Comparison of ENCODE assay signal across 18 cellular contexts in genomic region chr16:84821728-84822676, GRCh38. TPM values are rescaled to one million over a fixed set of nuclear protein-coding genes. Genes with fewer than 3 reads are reported as not detected.
DNase-seq lines count a peak whose midpoint lies in the region; ATAC-seq, FAIRE-seq and TF ChIP-seq lines count a peak whose summit lies in the region.
"Had no signal": no experiment of that assay in that cellular context is flagged by ENCODE, and none has a peak within 500 bp of the region (broad histone marks: within the 10 kb centered on the region; RNA-seq: fewer than 3 reads in every experiment).

No MANE protein-coding gene starts in this region.

- POLR2A ChIA-PET in GM12878 (lab: Charles Lee) = no interaction called here

- no peak for TF ChIP-seq RAD21 in GM12878 (IDR thresholded peaks at IDR 0.05; ENCODE audit: insufficient read depth, low read depth, low read length)

- no peak for TF ChIP-seq EP300 in GM12878 (IDR thresholded peaks at IDR 0.05; ENCODE audit: borderline replicate concordance in 1 of 2, control insufficient read depth in 1 of 2, low read depth in 2 of 2, low read length in 2 of 2)

- H3K9me3 ChIP-seq in GM12878 (replicated peaks; ENCODE audit: control insufficient read depth, insufficient read depth, low read length) = no peaks in the 10 kb centered on the region; the same call in 2 of the 3 replicates
- H3K9me3 ChIP-seq in parathyroid adenoma (ENCODE audit: control insufficient read depth, low read length) = no peaks in the 10 kb centered on the region
- H3K9me3 ChIP-seq: mucosa of descending colon had no signal

- no peaks in the 10 kb centered on the region for H4K20me1 ChIP-seq in GM12878 (ENCODE audit: control insufficient read depth, insufficient read depth)

- H3K4me3 ChIP-seq in GM12878 = no peak overlapping the region
- H3K4me3 ChIP-seq in fibroblast of villous mesenchyme (ENCODE audit: low read depth, low read length) = peak overlapping the region; percentile 96
- no peak overlapping the region for H3K4me3 ChIP-seq in parathyroid adenoma (ENCODE audit: low read depth, low read length)
- peak overlapping the region; percentile 61 for H3K4me3 ChIP-seq in urinary bladder (ENCODE audit: low read depth, low read length)

- H3K4me1 ChIP-seq in GM12878 (ENCODE audit: control insufficient read depth, insufficient read depth, low read length) (no peaks in the 10 kb centered on the region), parathyroid adenoma (no peaks in the 10 kb centered on the region), urinary bladder (ENCODE audit: insufficient read depth) (no peaks in the 10 kb centered on the region)

- in situ Hi-C loops in GM12878 (cut with MboI) = no loop called here

- CTCF ChIA-PET in GM12878 (lab: Yijun Ruan, JAX) = interaction anchor here (1.0 kb wide), 1 partner anchor 66 kb away, joined by 3 read pairs; no protein-coding TSS in a partner anchor

- H3K79me2 ChIP-seq in GM12878 (ENCODE audit: control insufficient read depth, insufficient read depth, low read length) (no peaks in the 10 kb centered on the region), parathyroid adenoma (no peaks in the 10 kb centered on the region)

- TF ChIP-seq CTCF in GM12878 (IDR thresholded peaks at IDR 0.05 in 2 of 3, conservative IDR thresholded peaks at IDR 0.05 in 1 of 3; ENCODE audit: control insufficient read depth in 2 of 3, extremely low read depth in 1 of 3, insufficient read depth in 1 of 3, low read depth in 3 of 3, low read length in 3 of 3) (no peak), fibroblast of villous mesenchyme (IDR thresholded peaks at IDR 0.05; ENCODE audit: insufficient read depth, low read depth, low read length) (no peak), parathyroid adenoma (IDR thresholded peaks at IDR 0.05) (no peak)

- DNase-seq in GM12878 (ENCODE audit: low read depth, low spot score) = no peak
- peak; percentile 90 for DNase-seq in fibroblast of villous mesenchyme (ENCODE audit: low read depth)
- no peak for DNase-seq in D341Med (ENCODE audit: low spot score)
- DNase-seq in NCI-H2029 (lab: John Stamatoyannopoulos, UW) = no peak
- DNase-seq: activated CD4-positive, alpha-beta T cell treated with anti-CD3 and anti-CD28 coated beads, Interleukin-2, amount 50 U/mL, for 4 hours; activated gamma-delta T cell treated with Interleukin-2 at 50 U/mL for 16 hours; cortex of kidney; DMS 273 treated with DMSO at 0.1 percent for 48 hours; H7; hippocampal formation; NCI-H187 treated with DMSO at 0.1 percent for 48 hours; T-helper 17 cell had no signal

- no peak for FAIRE-seq in GM12878 (lab: Jason Lieb, UNC)
- FAIRE-seq: GM12892 had no signal

- no peak overlapping the region for H3K9ac ChIP-seq in GM12878 (ENCODE audit: control insufficient read depth, insufficient read depth, low read length)
- no peak overlapping the region for H3K9ac ChIP-seq in parathyroid adenoma

- H2AFZ ChIP-seq in GM12878 (ENCODE audit: control insufficient read depth, low read depth, low read length) (no peak overlapping the region), parathyroid adenoma (no peak overlapping the region)

- intact Hi-C loops in GM12878 (cut with micrococcal nuclease; ENCODE audit: unreplicated experiment) = no loop called here

- H3K27me3 ChIP-seq in GM12878 (replicated peaks in 1 of 2; ENCODE audit: control insufficient read depth in 2 of 2, insufficient read depth in 2 of 2, low read length in 1 of 2) (peaks cover 8 to 11% of the 10 kb centered on the region in 2 experiments; a peak in 3 of 4 replicates), parathyroid adenoma (ENCODE audit: control insufficient read depth, insufficient read depth, low read length) (no peaks in the 10 kb centered on the region)

- H3K27ac ChIP-seq in GM12878 (ENCODE audit: control insufficient read depth, insufficient read depth) (no peak overlapping the region), parathyroid adenoma (peak overlapping the region; percentile 6), urinary bladder (ENCODE audit: low read depth) (peak overlapping the region; percentile 65)

- WGBS in GM12878 (ENCODE audit: insufficient coverage, insufficient replicate concordance, low lambda C conversion rate, missing lambda C conversion rate) = 25% methylated on average over 12 of the region's 12 CpGs
- WGBS in urinary bladder = 37% methylated on average over 12 of the region's 12 CpGs

- no TSS peak for BruUV-seq in GM12878 (replicated peaks; lab: Mats Ljungman, UMichigan)

- SMC1A ChIA-PET in GM12878 (lab: Charles Lee; ENCODE audit: uncharacterized antibody, unreplicated experiment) = no interaction called here

- no peak overlapping the region for H3K4me2 ChIP-seq in GM12878 (ENCODE audit: control insufficient read depth, insufficient read depth)
- H3K4me2 ChIP-seq in parathyroid adenoma (ENCODE audit: low read length) = no peak overlapping the region

- ATAC-seq in GM12878 = no peak
- ATAC-seq in HG03378 (IDR thresholded peaks at IDR 0.05; ENCODE audit: unreplicated experiment) = no peak
- ATAC-seq: mucosa of descending colon, T-helper 17 cell had no signal

- RAD21 ChIA-PET in GM12878 (lab: Charles Lee; ENCODE audit: unreplicated experiment) = no interaction called here

- TF ChIP-seq POLR2A in GM12878 (IDR thresholded peaks at IDR 0.05; ENCODE audit: low read depth, low read length) = no peak

- H3K36me3 ChIP-seq in GM12878 (ENCODE audit: control insufficient read depth in 2 of 2, insufficient read depth in 2 of 2, low read length in 1 of 2) (no peaks in the 10 kb centered on the region), parathyroid adenoma (ENCODE audit: control insufficient read depth, insufficient read depth, low read length) (no peaks in the 10 kb centered on the region), urinary bladder (ENCODE audit: insufficient read depth) (no peaks in the 10 kb centered on the region)

TF ChIP-seq in GM12878, 131 proteins besides CTCF, POLR2A, EP300 and RAD21:
- TF ChIP-seq TCF12 (IDR thresholded peaks at IDR 0.05; ENCODE audit: low read depth, low read length) (no peak), NR2F1 (conservative IDR thresholded peaks at IDR 0.05) (peak; percentile 61; the same call in 1 of the 2 replicates)
TF ChIP-seq in GM12878: peak in this region for 1.

RNA-seq across cellular contexts. Expression of gene CRISPLD2, which starts 2.2 kb away (rescaled TPM):
- total RNA-seq in GM12878 (2013; cell fraction: nucleolus; rRNA removed) = 0.22 and 0.33 TPM in 2 replicates
- total RNA-seq in GM12878 (2014; rRNA removed) (not detected in 2 replicates), GM12878 (2014; rRNA removed; fragmentation: Illumina TruSeq; extraction: Trizol) (0.04 TPM in 1 of 2 replicates, not detected in the other), GM12878 (2021) (0.08 and 0.21 TPM in 2 replicates), fibroblast of villous mesenchyme (44.0 and 87.3 TPM in 2 replicates), urinary bladder (69.1 TPM)
- not detected for polyA plus RNA-seq in GM12878 (2011; ENCODE audit: low read depth)
- polyA plus RNA-seq in GM12878 (2011; rRNA removed) (0.09 and 0.30 TPM in 2 replicates), GM12878 (2014; fragmentation: Illumina TruSeq; extraction: Trizol) (0.03 TPM in 1 of 2 replicates, not detected in the other), GM12878 (2014; fragmentation: Nextera tagmentation; extraction: Ambion mirVana) (not detected), GM12878 (2014; rRNA removed) (0.05 and 0.20 TPM in 2 replicates), GM12878 (2016; fragmentation: Nextera tagmentation; extraction: Ambion mirVana) (not detected), urinary bladder (228 TPM)
- 0.22 and 0.23 TPM in 2 replicates for polyA plus RNA-seq in GM12878 (2011; cell fraction: cytosol; rRNA removed)
- polyA plus RNA-seq in GM12878 (2011; cell fraction: nucleus; rRNA removed) = 0.12 and 0.39 TPM in 2 replicates
- polyA plus RNA-seq in GM12878 (2012) = 0.09 TPM in 1 of 2 replicates, not detected in the other
- 0.22 and 0.82 TPM in 2 replicates for polyA minus RNA-seq in GM12878 (2011; rRNA and poly(A)+ RNA removed)
- polyA minus RNA-seq in GM12878 (2011; cell fraction: cytosol; rRNA and poly(A)+ RNA removed) = not detected in 2 replicates
- 0.38 and 0.48 TPM in 2 replicates for polyA minus RNA-seq in GM12878 (2011; cell fraction: nucleus; rRNA and poly(A)+ RNA removed)
- polyA plus RNA-seq: IgD-negative memory B cell had no signal

Comparison
In these comparisons a context has a peak if more than half of its experiments do, and no peak if none do; other contexts are left out.
1. H3K4me3 ChIP-seq: peak in fibroblast of villous mesenchyme (single experiment) and urinary bladder (single experiment); none in GM12878 (single experiment) and parathyroid adenoma (single experiment).
2. RNA of gene CRISPLD2, which starts 2.2 kb away (total RNA-seq): 69.1 TPM in urinary bladder (single experiment) and 44.0 to 87.3 TPM in fibroblast of villous mesenchyme; 0.04 to 0.33 TPM in GM12878; every median in the first group is over 10 times any median in the second.